14 cellular contexts compared by ENCODE assay signal in the genomic region with DNA sequence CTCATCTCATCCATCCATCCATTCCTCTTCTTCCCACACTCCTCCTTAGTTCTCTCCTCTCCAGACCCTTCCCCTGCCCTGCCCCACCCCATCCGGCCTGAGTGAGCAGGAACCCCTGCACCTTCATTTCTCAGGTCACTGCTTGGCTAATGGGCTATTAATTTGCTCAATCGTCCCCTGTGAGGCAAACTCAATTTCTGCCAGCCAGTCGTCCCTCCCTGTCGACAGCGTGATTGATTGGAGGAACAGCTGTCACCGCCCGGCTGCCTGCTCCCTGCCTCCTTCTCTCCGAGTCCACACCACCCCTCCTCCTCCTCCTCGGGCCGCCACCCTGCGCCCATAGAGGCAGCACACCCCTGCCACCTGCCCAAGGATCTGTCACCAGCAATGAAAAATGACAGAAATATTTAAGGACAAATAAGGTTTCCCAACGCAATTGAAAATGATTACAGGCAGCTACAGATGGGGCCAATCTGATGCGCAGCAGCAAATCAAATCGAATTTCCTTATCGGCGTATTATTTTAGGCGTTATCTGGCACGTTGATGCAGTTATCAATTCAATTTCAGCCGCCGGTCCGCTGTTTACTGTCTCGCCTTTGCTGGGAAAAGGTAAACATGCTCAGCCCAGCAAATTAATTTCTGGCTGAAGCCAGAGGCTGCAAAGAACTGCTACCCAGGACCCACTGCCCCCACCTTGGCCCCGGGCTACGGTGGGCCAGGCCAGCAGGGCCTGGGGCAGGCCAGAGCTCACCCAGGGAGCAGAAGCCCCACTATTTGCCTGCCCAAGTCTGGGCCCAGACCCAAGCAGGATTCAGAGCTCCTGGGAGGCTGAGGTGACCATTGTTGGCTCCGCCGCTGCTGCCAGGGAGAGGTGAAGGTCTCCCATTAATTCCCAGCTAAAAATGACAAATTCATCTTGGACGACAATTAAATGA.
A peak's percentile ranks its signal among the peaks of the same experiment; 100 is the strongest.
DNase-seq lines count a peak whose midpoint lies in the region; ATAC-seq, FAIRE-seq and TF ChIP-seq lines count a peak whose summit lies in the region.
"Had no signal": no experiment of that assay in that cellular context is flagged by ENCODE, and none has a peak within 500 bp of the region (broad histone marks: within the 10 kb centered on the region; RNA-seq: fewer than 3 reads in every experiment).

No MANE protein-coding gene starts in this region.

- no peak overlapping the region for H2BK120ac ChIP-seq in H1 (replicated peaks; ENCODE audit: low read depth, low read length)

- no peak overlapping the region for H3K4me3 ChIP-seq in H1 (ENCODE audit: extremely low read depth in 1 of 4, insufficient read depth in 2 of 4, low read depth in 3 of 4, low read length in 4 of 4)

- FAIRE-seq in H1 (lab: Jason Lieb, UNC): no peak

- no peak overlapping the region for H3K9ac ChIP-seq in H1 (replicated peaks in 1 of 4; ENCODE audit: extremely low read depth in 1 of 4, low read depth in 3 of 4, low read length in 3 of 4)

- no peaks in the 10 kb centered on the region for H3K36me3 Mint-ChIP-seq in type B pancreatic cell
- H3K36me3 Mint-ChIP-seq: CD8-positive, alpha-beta T cell; naive thymus-derived CD8-positive, alpha-beta T cell had no signal

- TF ChIP-seq CTCF in H1 (IDR thresholded peaks at IDR 0.05; ENCODE audit: control extremely low read depth in 1 of 3, insufficient read depth in 1 of 3, low read depth in 1 of 3, low read length in 3 of 3): no peak
- TF ChIP-seq CTCF in type B pancreatic cell (conservative IDR thresholded peaks at IDR 0.05): no peak

- no peak overlapping the region for H3K18ac ChIP-seq in H1 (ENCODE audit: extremely low read depth, low read length)

- H3K79me1 ChIP-seq in H1 (ENCODE audit: low read depth, low read length): peaks cover 3% of the 10 kb centered on the region

- TF ChIP-seq RAD21 in H1 (IDR thresholded peaks at IDR 0.05 in 1 of 2, conservative IDR thresholded peaks at IDR 0.05 in 1 of 2; ENCODE audit: low read depth in 2 of 2, low read length in 2 of 2): no peak

- no peak for TF ChIP-seq EP300 in H1 (IDR thresholded peaks at IDR 0.05; ENCODE audit: borderline replicate concordance in 1 of 2, low read depth in 2 of 2, low read length in 2 of 2)

- no peak overlapping the region for H2BK15ac ChIP-seq in H1 (ENCODE audit: low read length)

- no peak overlapping the region for H4K8ac ChIP-seq in H1 (ENCODE audit: extremely low read depth, insufficient read depth, low read length)

- peaks cover 0 to 3% of the 10 kb centered on the region in 2 experiments for H4K20me1 ChIP-seq in H1 (replicated peaks in 1 of 2; ENCODE audit: control insufficient read depth in 1 of 2, insufficient read depth in 2 of 2, low read length in 2 of 2)

- no peaks in the 10 kb centered on the region for H3K36me3 ChIP-seq in H1 (ENCODE audit: control insufficient read depth in 2 of 4, insufficient read depth in 4 of 4, low read length in 3 of 4)

- no peaks in the 10 kb centered on the region; a peak in 1 of 4 replicates for H3K79me2 ChIP-seq in H1 (ENCODE audit: control insufficient read depth in 1 of 2, insufficient read depth in 2 of 2, low read length in 2 of 2)

- peaks cover 8% of the 10 kb centered on the region; the same call in 1 of the 2 replicates for H3K23me2 ChIP-seq in H1 (ENCODE audit: low read depth, low read length)

- H2BK12ac ChIP-seq in H1 (ENCODE audit: low read depth, low read length): no peak overlapping the region

- CTCF ChIA-PET in H1 (lab: Charles Lee; ENCODE audit: partially characterized antibody): interaction anchor here (0.8 to 4.3 kb wide), 10 partner anchors 9 to 386 kb away, joined by 3 to 19 read pairs (median 4); no protein-coding TSS in a partner anchor

- WGBS in H1 (ENCODE audit: extremely low coverage in 1 of 2, insufficient coverage in 1 of 2, insufficient read length in 1 of 2, insufficient replicate concordance in 2 of 2, low coverage in 1 of 2, low lambda C conversion rate in 2 of 2, missing lambda C conversion rate in 1 of 2), 2 experiments: 87% methylated on average over 27 of the region's 27 CpGs; no CpG with 5 or more reads in 1 of the 2 experiments

- H3K4me3 Mint-ChIP-seq in type B pancreatic cell: peak overlapping the region; percentile 14
- H3K4me3 Mint-ChIP-seq: activated CD4-positive, alpha-beta T cell treated with anti-CD3 and anti-CD28 coated beads for 36 hours; CD8-positive, alpha-beta T cell; naive thymus-derived CD8-positive, alpha-beta T cell had no signal

- H3K27me3 ChIP-seq in H1 (replicated peaks in 1 of 4; ENCODE audit: control insufficient read depth in 3 of 4, extremely low read depth in 1 of 4, insufficient read depth in 3 of 4, low read length in 3 of 4): no peaks in the 10 kb centered on the region; a peak in 1 of 7 replicates

- peaks cover 15% of the 10 kb centered on the region for H3K4me1 Mint-ChIP-seq in type B pancreatic cell (ENCODE audit: unreplicated experiment)
- H3K4me1 Mint-ChIP-seq: activated CD4-positive, alpha-beta T cell treated with anti-CD3 and anti-CD28 coated beads for 36 hours; naive thymus-derived CD8-positive, alpha-beta T cell had no signal

- H3K56ac ChIP-seq in H1 (replicated peaks; ENCODE audit: insufficient read length, low read depth, low read length): no peak overlapping the region

- no peaks in the 10 kb centered on the region for H3K9me3 Mint-ChIP-seq in type B pancreatic cell
- H3K9me3 Mint-ChIP-seq: CD8-positive, alpha-beta T cell; naive thymus-derived CD8-positive, alpha-beta T cell had no signal

- H3K4ac ChIP-seq in H1 (replicated peaks; ENCODE audit: insufficient read length, low read depth, low read length): no peak overlapping the region

- ATAC-seq in left lobe of liver: no peak
- ATAC-seq in HG02763 (IDR thresholded peaks at IDR 0.05; ENCODE audit: unreplicated experiment): no peak
- ATAC-seq: activated CD4-positive, alpha-beta T cell treated with anti-CD3 and anti-CD28 coated beads for 36 hours; CD8-positive, alpha-beta T cell; left cardiac atrium; naive thymus-derived CD8-positive, alpha-beta T cell; sciatic nerve had no signal

- H3K27ac Mint-ChIP-seq in type B pancreatic cell: no peak overlapping the region
- H3K27ac Mint-ChIP-seq: activated CD4-positive, alpha-beta T cell treated with anti-CD3 and anti-CD28 coated beads for 36 hours; CD8-positive, alpha-beta T cell; naive thymus-derived CD8-positive, alpha-beta T cell had no signal

- no peak overlapping the region for H3K27ac ChIP-seq in H1 (ENCODE audit: low read depth, low read length)

- H3K9me3 ChIP-seq in H1 (ENCODE audit: insufficient read depth in 2 of 2, low read depth in 1 of 2, low read length in 1 of 2): no peaks in the 10 kb centered on the region

- no peak overlapping the region for H2BK5ac ChIP-seq in H1 (ENCODE audit: low read depth, low read length)

- no peak overlapping the region for H3K4me2 ChIP-seq in H1 (ENCODE audit: insufficient read depth in 1 of 2, low read depth in 2 of 2, low read length in 2 of 2)

- H3K14ac ChIP-seq in H1 (ENCODE audit: insufficient read length): no peak overlapping the region

- H3K27me3 Mint-ChIP-seq in type B pancreatic cell: peaks cover 24% of the 10 kb centered on the region
- H3K27me3 Mint-ChIP-seq: activated CD4-positive, alpha-beta T cell treated with anti-CD3 and anti-CD28 coated beads for 36 hours; naive thymus-derived CD8-positive, alpha-beta T cell had no signal

- POLR2A ChIA-PET in H1 (lab: Charles Lee; ENCODE audit: partially characterized antibody): no interaction called here

- TF ChIP-seq POLR2A in H1 (IDR thresholded peaks at IDR 0.05; ENCODE audit: control extremely low read depth in 1 of 2, low read depth in 2 of 2, low read length in 2 of 2): no peak

- 0 out of 2 replicates have a peak overlapping the region, but pooled peaks have one; percentile 28 for H2AK5ac ChIP-seq in H1 (ENCODE audit: low read depth, low read length)

- H2BK20ac ChIP-seq in H1 (ENCODE audit: low read length): no peak overlapping the region

- no peak overlapping the region for H4K91ac ChIP-seq in H1 (replicated peaks; ENCODE audit: insufficient read length, low read length)

- no peak overlapping the region for H3K23ac ChIP-seq in H1 (ENCODE audit: insufficient read length)

- no peak overlapping the region for H4K5ac ChIP-seq in H1 (ENCODE audit: insufficient read length, low read depth, low read length)

- no peaks in the 10 kb centered on the region; a peak in 2 of 7 replicates for H3K4me1 ChIP-seq in H1 (replicated peaks in 1 of 4; ENCODE audit: control insufficient read depth in 3 of 4, insufficient read depth in 4 of 4, low read length in 3 of 4)

- H2AFZ ChIP-seq in H1 (ENCODE audit: low read length): no peak overlapping the region

- peak; percentile 81 for DNase-seq in NCI-H1417 treated with DMSO at 0.1 percent for 48 hours (lab: John Stamatoyannopoulos, UW)
- DNase-seq in NCI-H524 treated with DMSO at 0.1 percent for 48 hours (lab: John Stamatoyannopoulos, UW): peak; percentile 55
- DNase-seq in H1 (ENCODE audit: low read depth in 1 of 2, low spot score in 2 of 2): no peak
- DNase-seq in type B pancreatic cell (ENCODE audit: extremely low spot score, unreplicated experiment): no peak
- no peak for DNase-seq in effector CD4-positive, alpha-beta T cell
- DNase-seq in left lobe of liver (ENCODE audit: low spot score): no peak
- DNase-seq: activated CD4-positive, alpha-beta T cell treated with anti-CD3 and anti-CD28 coated beads for 36 hours; activated T-cell treated with anti-CD3 and anti-CD28 coated beads, Interleukin-2, amount 50 U/mL, for 1 hour; CD8-positive, alpha-beta T cell; cerebellar nuclear complex; left cardiac atrium; naive thymus-derived CD8-positive, alpha-beta T cell had no signal

TF ChIP-seq in H1, 55 proteins besides CTCF, POLR2A, EP300 and RAD21 (continues in another document):
- TF ChIP-seq, protein P1, sequence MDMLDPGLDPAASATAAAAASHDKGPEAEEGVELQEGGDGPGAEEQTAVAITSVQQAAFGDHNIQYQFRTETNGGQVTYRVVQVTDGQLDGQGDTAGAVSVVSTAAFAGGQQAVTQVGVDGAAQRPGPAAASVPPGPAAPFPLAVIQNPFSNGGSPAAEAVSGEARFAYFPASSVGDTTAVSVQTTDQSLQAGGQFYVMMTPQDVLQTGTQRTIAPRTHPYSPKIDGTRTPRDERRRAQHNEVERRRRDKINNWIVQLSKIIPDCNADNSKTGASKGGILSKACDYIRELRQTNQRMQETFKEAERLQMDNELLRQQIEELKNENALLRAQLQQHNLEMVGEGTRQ (IDR thresholded peaks at IDR 0.05; ENCODE audit: low read length): no peak
- TF ChIP-seq CHD2 (IDR thresholded peaks at IDR 0.05; ENCODE audit: low read length) (no peak), POLR2AphosphoS5 (IDR thresholded peaks at IDR 0.05; ENCODE audit: low read depth, low read length) (no peak), BACH1 (IDR thresholded peaks at IDR 0.05; ENCODE audit: low read length) (no peak), CEBPB (IDR thresholded peaks at IDR 0.05; ENCODE audit: low read depth, low read length) (no peak)

Comparison
In these comparisons a context has a peak if more than half of its experiments do, and no peak if none do; other contexts are left out.
1. DNase-seq: peak in NCI-H1417 treated with DMSO at 0.1 percent for 48 hours (single experiment) and NCI-H524 treated with DMSO at 0.1 percent for 48 hours (single experiment); none in H1 (0 of 2), type B pancreatic cell (single experiment), effector CD4-positive, alpha-beta T cell (single experiment) and left lobe of liver (single experiment).